1 cellular context compared by ENCODE assay signal in the genomic region with DNA sequence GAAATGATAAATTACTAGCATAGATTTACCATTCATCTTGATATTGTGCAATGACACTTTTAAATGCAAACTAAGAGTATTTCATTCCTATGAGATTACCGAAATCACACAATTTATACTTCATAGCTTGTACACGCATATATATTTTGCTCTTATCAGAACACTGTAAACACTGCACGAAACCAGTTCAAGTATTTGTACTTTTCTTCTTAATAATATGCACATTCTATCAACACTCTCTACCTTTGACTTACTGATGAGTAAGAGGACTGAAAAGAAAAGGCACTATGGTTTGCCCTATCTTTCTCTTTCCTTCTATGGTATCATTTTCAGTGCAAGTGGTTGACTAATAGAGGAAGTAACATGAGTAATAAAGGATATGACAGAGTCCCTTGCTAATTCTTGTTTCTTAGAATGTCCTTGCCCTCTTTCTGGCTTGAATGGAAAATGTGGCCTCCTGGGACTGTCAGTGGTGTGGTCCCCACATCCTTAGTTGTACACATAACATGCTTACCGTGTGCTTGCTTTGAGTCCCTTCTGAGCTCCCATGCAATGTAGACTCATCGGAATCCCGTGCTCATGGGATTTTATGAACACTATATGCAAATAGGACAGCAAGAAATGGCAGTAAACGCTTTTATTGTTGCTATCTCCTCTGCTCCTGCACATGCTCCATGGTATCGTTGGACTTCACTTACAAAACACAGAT.
TF ChIP-seq lines count a peak whose summit lies in the region.

No MANE protein-coding gene starts in this region.

TF ChIP-seq in K562, 482 proteins besides CTCF, POLR2A, EP300 and RAD21 (continued from another document):
- TF ChIP-seq, protein P1, sequence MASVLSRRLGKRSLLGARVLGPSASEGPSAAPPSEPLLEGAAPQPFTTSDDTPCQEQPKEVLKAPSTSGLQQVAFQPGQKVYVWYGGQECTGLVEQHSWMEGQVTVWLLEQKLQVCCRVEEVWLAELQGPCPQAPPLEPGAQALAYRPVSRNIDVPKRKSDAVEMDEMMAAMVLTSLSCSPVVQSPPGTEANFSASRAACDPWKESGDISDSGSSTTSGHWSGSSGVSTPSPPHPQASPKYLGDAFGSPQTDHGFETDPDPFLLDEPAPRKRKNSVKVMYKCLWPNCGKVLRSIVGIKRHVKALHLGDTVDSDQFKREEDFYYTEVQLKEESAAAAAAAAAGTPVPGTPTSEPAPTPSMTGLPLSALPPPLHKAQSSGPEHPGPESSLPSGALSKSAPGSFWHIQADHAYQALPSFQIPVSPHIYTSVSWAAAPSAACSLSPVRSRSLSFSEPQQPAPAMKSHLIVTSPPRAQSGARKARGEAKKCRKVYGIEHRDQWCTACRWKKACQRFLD (CRISPR knock-in tag; IDR thresholded peaks at IDR 0.05), result peak; percentile 71; the same call in 1 of the 2 replicates
- TF ChIP-seq, protein P2, sequence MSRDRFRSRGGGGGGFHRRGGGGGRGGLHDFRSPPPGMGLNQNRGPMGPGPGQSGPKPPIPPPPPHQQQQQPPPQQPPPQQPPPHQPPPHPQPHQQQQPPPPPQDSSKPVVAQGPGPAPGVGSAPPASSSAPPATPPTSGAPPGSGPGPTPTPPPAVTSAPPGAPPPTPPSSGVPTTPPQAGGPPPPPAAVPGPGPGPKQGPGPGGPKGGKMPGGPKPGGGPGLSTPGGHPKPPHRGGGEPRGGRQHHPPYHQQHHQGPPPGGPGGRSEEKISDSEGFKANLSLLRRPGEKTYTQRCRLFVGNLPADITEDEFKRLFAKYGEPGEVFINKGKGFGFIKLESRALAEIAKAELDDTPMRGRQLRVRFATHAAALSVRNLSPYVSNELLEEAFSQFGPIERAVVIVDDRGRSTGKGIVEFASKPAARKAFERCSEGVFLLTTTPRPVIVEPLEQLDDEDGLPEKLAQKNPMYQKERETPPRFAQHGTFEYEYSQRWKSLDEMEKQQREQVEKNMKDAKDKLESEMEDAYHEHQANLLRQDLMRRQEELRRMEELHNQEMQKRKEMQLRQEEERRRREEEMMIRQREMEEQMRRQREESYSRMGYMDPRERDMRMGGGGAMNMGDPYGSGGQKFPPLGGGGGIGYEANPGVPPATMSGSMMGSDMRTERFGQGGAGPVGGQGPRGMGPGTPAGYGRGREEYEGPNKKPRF (IDR thresholded peaks at IDR 0.05; ENCODE audit: low read depth, low read length), result no peak
- TF ChIP-seq, protein P3, sequence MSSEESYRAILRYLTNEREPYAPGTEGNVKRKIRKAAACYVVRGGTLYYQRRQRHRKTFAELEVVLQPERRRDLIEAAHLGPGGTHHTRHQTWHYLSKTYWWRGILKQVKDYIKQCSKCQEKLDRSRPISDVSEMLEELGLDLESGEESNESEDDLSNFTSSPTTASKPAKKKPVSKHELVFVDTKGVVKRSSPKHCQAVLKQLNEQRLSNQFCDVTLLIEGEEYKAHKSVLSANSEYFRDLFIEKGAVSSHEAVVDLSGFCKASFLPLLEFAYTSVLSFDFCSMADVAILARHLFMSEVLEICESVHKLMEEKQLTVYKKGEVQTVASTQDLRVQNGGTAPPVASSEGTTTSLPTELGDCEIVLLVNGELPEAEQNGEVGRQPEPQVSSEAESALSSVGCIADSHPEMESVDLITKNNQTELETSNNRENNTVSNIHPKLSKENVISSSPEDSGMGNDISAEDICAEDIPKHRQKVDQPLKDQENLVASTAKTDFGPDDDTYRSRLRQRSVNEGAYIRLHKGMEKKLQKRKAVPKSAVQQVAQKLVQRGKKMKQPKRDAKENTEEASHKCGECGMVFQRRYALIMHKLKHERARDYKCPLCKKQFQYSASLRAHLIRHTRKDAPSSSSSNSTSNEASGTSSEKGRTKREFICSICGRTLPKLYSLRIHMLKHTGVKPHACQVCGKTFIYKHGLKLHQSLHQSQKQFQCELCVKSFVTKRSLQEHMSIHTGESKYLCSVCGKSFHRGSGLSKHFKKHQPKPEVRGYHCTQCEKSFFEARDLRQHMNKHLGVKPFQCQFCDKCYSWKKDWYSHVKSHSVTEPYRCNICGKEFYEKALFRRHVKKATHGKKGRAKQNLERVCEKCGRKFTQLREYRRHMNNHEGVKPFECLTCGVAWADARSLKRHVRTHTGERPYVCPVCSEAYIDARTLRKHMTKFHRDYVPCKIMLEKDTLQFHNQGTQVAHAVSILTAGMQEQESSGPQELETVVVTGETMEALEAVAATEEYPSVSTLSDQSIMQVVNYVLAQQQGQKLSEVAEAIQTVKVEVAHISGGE (CRISPR knock-in tag; IDR thresholded peaks at IDR 0.05), result peak in 1 of 3 experiments; percentile 28; a peak in 1 of 6 replicates
- peak; percentile 44; the same call in 1 of the 2 replicates for TF ChIP-seq ZKSCAN8 (CRISPR knock-in tag; IDR thresholded peaks at IDR 0.05)
- no peak for TF ChIP-seq ZNF347 (CRISPR knock-in tag; IDR thresholded peaks at IDR 0.05; ENCODE audit: low read depth)
- TF ChIP-seq FOSL1 (tag; conservative IDR thresholded peaks at IDR 0.05), result peak; percentile 95
- TF ChIP-seq HDAC6 (IDR thresholded peaks at IDR 0.05; ENCODE audit: low read depth, low read length), result no peak
- peak; percentile 65 for TF ChIP-seq CEBPB (tag; IDR thresholded peaks at IDR 0.05)
- TF ChIP-seq, protein P4, sequence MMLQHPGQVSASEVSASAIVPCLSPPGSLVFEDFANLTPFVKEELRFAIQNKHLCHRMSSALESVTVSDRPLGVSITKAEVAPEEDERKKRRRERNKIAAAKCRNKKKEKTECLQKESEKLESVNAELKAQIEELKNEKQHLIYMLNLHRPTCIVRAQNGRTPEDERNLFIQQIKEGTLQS (IDR thresholded peaks at IDR 0.05), result peak; percentile 49; the same call in 1 of the 2 replicates
- TF ChIP-seq, protein P4 (CRISPR knock-in tag; conservative IDR thresholded peaks at IDR 0.05), result no peak
- no peak for TF ChIP-seq NR2C2 (CRISPR knock-in tag; IDR thresholded peaks at IDR 0.05)
- peak; percentile 27; the same call in 1 of the 2 replicates for TF ChIP-seq NR2C2 (tag; IDR thresholded peaks at IDR 0.05)
- no peak for TF ChIP-seq CREBBP (IDR thresholded peaks at IDR 0.05; ENCODE audit: low read depth, low read length)
- TF ChIP-seq TCF7L2 (IDR thresholded peaks at IDR 0.05; ENCODE audit: low read depth, low read length), result no peak
- no peak for TF ChIP-seq MYNN (IDR thresholded peaks at IDR 0.05)
- no peak for TF ChIP-seq MYNN (CRISPR knock-in tag; IDR thresholded peaks at IDR 0.05)
TF ChIP-seq in K562: peak in this region for 15.
